ENCODE assay signal across 31 cellular contexts in the genomic region with DNA sequence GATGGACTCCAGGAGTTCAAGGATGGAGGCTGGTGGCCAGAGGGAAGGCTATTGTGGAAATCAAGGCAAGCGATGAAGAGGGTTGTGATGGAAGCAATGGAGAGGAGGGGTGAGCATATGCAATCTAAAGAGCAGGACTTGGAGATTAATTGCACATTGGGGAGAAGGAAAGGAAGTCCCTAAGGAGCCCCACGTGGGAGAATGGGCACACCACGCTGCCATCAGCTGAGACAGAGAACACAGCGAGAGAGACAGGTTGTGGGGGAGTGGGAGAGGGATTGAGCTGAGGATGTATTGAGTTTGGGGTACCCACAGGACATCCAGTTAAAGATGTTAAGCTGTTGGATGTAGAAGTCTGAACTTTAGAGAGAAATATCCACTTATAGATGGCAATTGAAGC.
A peak's percentile ranks its signal among the peaks of the same experiment; 100 is the strongest.
DNase-seq lines count a peak whose midpoint lies in the region; ATAC-seq, FAIRE-seq and TF ChIP-seq lines count a peak whose summit lies in the region.
"Had no signal": no experiment of that assay in that cellular context is flagged by ENCODE, and none has a peak within 500 bp of the region (broad histone marks: within the 10 kb centered on the region; RNA-seq: fewer than 3 reads in every experiment).

No MANE protein-coding gene starts in this region.

- TF ChIP-seq EP300 in HepG2 (IDR thresholded peaks at IDR 0.05; ENCODE audit: low read depth in 2 of 2, low read length in 2 of 2): no peak
- no peak for TF ChIP-seq EP300 in HepG2 (CRISPR knock-in tag; IDR thresholded peaks at IDR 0.05; ENCODE audit: borderline replicate concordance)
- no peak for TF ChIP-seq EP300 in esophagus muscularis mucosa (IDR thresholded peaks at IDR 0.05)

- in situ Hi-C loops in HepG2 (cut with HindIII; ENCODE audit: extremely low pct_ligation_motif_present, low pct_unique_long_range_greater_than_20kb): no loop called here

- WGBS in HepG2 (ENCODE audit: low lambda C conversion rate): 3% methylated on average over 4 of the region's 4 CpGs
- 60% methylated on average over 4 of the region's 4 CpGs for WGBS in right lobe of liver (ENCODE audit: insufficient coverage, low coverage, low lambda C conversion rate, missing lambda C conversion rate)
- WGBS in esophagus muscularis mucosa: 88% methylated on average over 4 of the region's 4 CpGs

- DNase-seq in HepG2 (ENCODE audit: low spot score) (no peak), right lobe of liver (no peak), esophagus muscularis mucosa (ENCODE audit: extremely low spot score) (peak; percentile 72)
- no peak for DNase-seq in activated naive CD4-positive, alpha-beta T cell (lab: John Stamatoyannopoulos, UW)
- DNase-seq: 8988T; ACHN; AML-193; BE2C; C1 segment of cervical spinal cord; Caco-2; Calu3; CD4-positive, alpha-beta memory T cell; CD4-positive, alpha-beta T cell; CD4-positive, CD25-positive, alpha-beta regulatory T cell; CD8-positive, alpha-beta memory T cell; CD8-positive, alpha-beta T cell; COR-L47; DMS 273 treated with DMSO at 0.1 percent for 48 hours; DMS153; DMS53; DMS79; DMS79 treated with DMSO at 0.1 percent for 48 hours; DND-41; EL had no signal

- no peak overlapping the region for H3K9ac ChIP-seq in HepG2 (ENCODE audit: insufficient read depth, low read depth, low read length)
- H3K9ac ChIP-seq: BLaER1; BLaER1 treated with 17β-estradiol and CSF1 and Interleukin-3, amounts not matched to agents 10 nM and 100 nM had no signal

- H3K4me2 ChIP-seq in HepG2 (ENCODE audit: low read depth, low read length): no peak overlapping the region
- H3K4me2 ChIP-seq: A549; BLaER1; BLaER1 treated with 17β-estradiol and CSF1 and Interleukin-3, amounts not matched to agents 10 nM and 100 nM had no signal

- no peak for FAIRE-seq in HepG2 (lab: Jason Lieb, UNC)
- FAIRE-seq: A204.1, A549, D721Med had no signal

- H3K4me3 ChIP-seq in HepG2 (replicated peaks in 1 of 3; ENCODE audit: insufficient read depth in 1 of 3, low read depth in 2 of 3, low read length in 3 of 3): no peak overlapping the region
- H3K4me3 ChIP-seq in right lobe of liver: no peak overlapping the region
- H3K4me3 ChIP-seq in esophagus muscularis mucosa: no peak overlapping the region
- H3K4me3 ChIP-seq: A549; BLaER1; BLaER1 treated with 17β-estradiol and CSF1 and Interleukin-3, amounts not matched to agents 10 nM and 100 nM had no signal

- H3K4me1 ChIP-seq in HepG2 (ENCODE audit: insufficient read depth, low read length) (no peaks in the 10 kb centered on the region), right lobe of liver (no peaks in the 10 kb centered on the region), esophagus muscularis mucosa (no peaks in the 10 kb centered on the region)
- H3K4me1 ChIP-seq: BLaER1; BLaER1 treated with 17β-estradiol and CSF1 and Interleukin-3, amounts not matched to agents 10 nM and 100 nM; Caco-2 had no signal

- no peak for ATAC-seq in HepG2
- ATAC-seq in right lobe of liver: no peak
- ATAC-seq: A549; CD8-positive, alpha-beta T cell had no signal

- H3K27ac ChIP-seq in HepG2 (ENCODE audit: extremely low read length, insufficient read depth, low read length): no peak overlapping the region
- no peak overlapping the region for H3K27ac ChIP-seq in right lobe of liver
- H3K27ac ChIP-seq in esophagus muscularis mucosa (replicated peaks in 1 of 4): no peak overlapping the region
- H3K27ac ChIP-seq: 22Rv1; A549; BLaER1; BLaER1 treated with 17β-estradiol and CSF1 and Interleukin-3, amounts not matched to agents 10 nM and 100 nM; C4-2B had no signal

- no peaks in the 10 kb centered on the region for H4K20me1 ChIP-seq in HepG2 (ENCODE audit: insufficient read depth, low read length)
- H4K20me1 ChIP-seq: BLaER1; BLaER1 treated with 17β-estradiol and CSF1 and Interleukin-3, amounts not matched to agents 10 nM and 100 nM had no signal

- CTCF ChIA-PET in HepG2 (lab: Yijun Ruan, JAX; ENCODE audit: low intra/inter-chr PET ratio, low total read pairs): no interaction called here

- BruUV-seq in HepG2 (replicated peaks; lab: Mats Ljungman, UMichigan): no TSS peak

- TF ChIP-seq RAD21 in HepG2 (CRISPR knock-in tag; IDR thresholded peaks at IDR 0.05): no peak

- TF ChIP-seq CTCF in HepG2 (CRISPR knock-in tag; IDR thresholded peaks at IDR 0.05) (no peak), right lobe of liver (IDR thresholded peaks at IDR 0.05) (no peak), esophagus muscularis mucosa (IDR thresholded peaks at IDR 0.05) (no peak)

- H2AFZ ChIP-seq in HepG2 (ENCODE audit: low read length): no peak overlapping the region

- no peaks in the 10 kb centered on the region for H3K79me2 ChIP-seq in HepG2 (ENCODE audit: insufficient read depth, low read length)

- peaks cover 4 to 6% of the 10 kb centered on the region in 2 experiments; a peak in 2 of 5 replicates for H3K27me3 ChIP-seq in HepG2 (ENCODE audit: control insufficient read depth in 1 of 2, insufficient read depth in 2 of 2, low read length in 2 of 2)
- H3K27me3 ChIP-seq in right lobe of liver: no peaks in the 10 kb centered on the region
- H3K27me3 ChIP-seq in esophagus muscularis mucosa: no peaks in the 10 kb centered on the region
- H3K27me3 ChIP-seq: BE2C; BLaER1; BLaER1 treated with 17β-estradiol and CSF1 and Interleukin-3, amounts not matched to agents 10 nM and 100 nM had no signal

- H3K36me3 ChIP-seq in HepG2 (replicated peaks in 1 of 2; ENCODE audit: control insufficient read depth in 1 of 2, insufficient read depth in 2 of 2, low read length in 2 of 2) (no peaks in the 10 kb centered on the region), right lobe of liver (no peaks in the 10 kb centered on the region), esophagus muscularis mucosa (no peaks in the 10 kb centered on the region)
- H3K36me3 ChIP-seq: BE2C; BLaER1; BLaER1 treated with 17β-estradiol and CSF1 and Interleukin-3, amounts not matched to agents 10 nM and 100 nM had no signal

- TF ChIP-seq POLR2A in HepG2 (IDR thresholded peaks at IDR 0.05; ENCODE audit: insufficient read depth in 1 of 2, low read depth in 2 of 2, low read length in 2 of 2): no peak
- TF ChIP-seq POLR2A in right lobe of liver (IDR thresholded peaks at IDR 0.05): no peak
- no peak for TF ChIP-seq POLR2A in esophagus muscularis mucosa (IDR thresholded peaks at IDR 0.05; ENCODE audit: low read depth)

- intact Hi-C loops in HepG2 (cut with micrococcal nuclease; ENCODE audit: unreplicated experiment): no loop called here
- intact Hi-C loops in right lobe of liver (cut with DNase I): no loop called here
- intact Hi-C loops in esophagus muscularis mucosa (cut with DNase I): no loop called here

- H3K9me3 ChIP-seq in HepG2 (ENCODE audit: low read length) (no peaks in the 10 kb centered on the region), right lobe of liver (no peaks in the 10 kb centered on the region), esophagus muscularis mucosa (peaks cover 0 to 9% (median 7%) of the 10 kb centered on the region in 4 donors)
- H3K9me3 ChIP-seq: BE2C had no signal

- POLR2A ChIA-PET in HepG2 (lab: Yijun Ruan, JAX): no interaction called here

TF ChIP-seq in HepG2, 621 proteins besides CTCF, POLR2A, EP300 and RAD21:
- TF ChIP-seq, protein P1, sequence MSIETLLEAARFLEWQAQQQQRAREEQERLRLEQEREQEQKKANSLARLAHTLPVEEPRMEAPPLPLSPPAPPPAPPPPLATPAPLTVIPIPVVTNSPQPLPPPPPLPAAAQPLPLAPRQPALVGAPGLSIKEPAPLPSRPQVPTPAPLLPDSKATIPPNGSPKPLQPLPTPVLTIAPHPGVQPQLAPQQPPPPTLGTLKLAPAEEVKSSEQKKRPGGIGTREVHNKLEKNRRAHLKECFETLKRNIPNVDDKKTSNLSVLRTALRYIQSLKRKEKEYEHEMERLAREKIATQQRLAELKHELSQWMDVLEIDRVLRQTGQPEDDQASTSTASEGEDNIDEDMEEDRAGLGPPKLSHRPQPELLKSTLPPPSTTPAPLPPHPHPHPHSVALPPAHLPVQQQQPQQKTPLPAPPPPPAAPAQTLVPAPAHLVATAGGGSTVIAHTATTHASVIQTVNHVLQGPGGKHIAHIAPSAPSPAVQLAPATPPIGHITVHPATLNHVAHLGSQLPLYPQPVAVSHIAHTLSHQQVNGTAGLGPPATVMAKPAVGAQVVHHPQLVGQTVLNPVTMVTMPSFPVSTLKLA (IDR thresholded peaks at IDR 0.05): peak; percentile 79
- TF ChIP-seq, protein P2, sequence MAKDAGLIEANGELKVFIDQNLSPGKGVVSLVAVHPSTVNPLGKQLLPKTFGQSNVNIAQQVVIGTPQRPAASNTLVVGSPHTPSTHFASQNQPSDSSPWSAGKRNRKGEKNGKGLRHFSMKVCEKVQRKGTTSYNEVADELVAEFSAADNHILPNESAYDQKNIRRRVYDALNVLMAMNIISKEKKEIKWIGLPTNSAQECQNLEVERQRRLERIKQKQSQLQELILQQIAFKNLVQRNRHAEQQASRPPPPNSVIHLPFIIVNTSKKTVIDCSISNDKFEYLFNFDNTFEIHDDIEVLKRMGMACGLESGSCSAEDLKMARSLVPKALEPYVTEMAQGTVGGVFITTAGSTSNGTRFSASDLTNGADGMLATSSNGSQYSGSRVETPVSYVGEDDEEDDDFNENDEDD (CRISPR knock-in tag; IDR thresholded peaks at IDR 0.05; ENCODE audit: borderline replicate concordance): no peak
